ENCODE assay signal across 30 cellular contexts in the genomic region with DNA sequence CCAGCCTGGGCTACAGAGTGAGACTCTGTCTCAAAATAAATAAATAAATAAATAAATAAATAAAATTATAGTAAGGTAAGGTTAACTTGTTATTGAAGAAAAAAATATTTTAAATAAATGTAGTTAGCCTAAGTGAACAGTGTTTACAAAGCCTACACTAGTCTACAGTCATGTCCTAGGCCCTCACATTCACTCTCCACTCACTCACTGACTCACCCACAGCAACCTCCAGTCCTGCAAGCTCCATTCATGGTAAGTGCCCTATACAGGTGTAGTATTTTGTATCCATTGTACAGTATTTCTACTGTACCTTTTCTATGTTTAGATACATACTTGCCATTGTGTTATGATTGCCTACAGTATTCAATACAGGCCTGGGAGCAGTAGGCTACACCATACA. TPM values are rescaled to one million over a fixed set of nuclear protein-coding genes. Genes with fewer than 3 reads are reported as not detected.
"Had no signal": no experiment of that assay in that cellular context is flagged by ENCODE, and none has a peak within 500 bp of the region (broad histone marks: within the 10 kb centered on the region; RNA-seq: fewer than 3 reads in every experiment).

No MANE protein-coding gene starts in this region.

- H3K27ac Mint-ChIP-seq: activated naive CD4-positive, alpha-beta T cell treated with anti-CD3 and anti-CD28 coated beads, Interleukin-2, amount 10 ng/mL, durations not matched to agents 7 days and 5 days; activated naive CD8-positive, alpha-beta T cell treated with anti-CD3 and anti-CD28 coated beads, Interleukin-2, amount 10 ng/mL, durations not matched to agents 7 days and 5 days; activated T-helper 1 cell treated with anti-CD3 and anti-CD28 coated beads, Interleukin-12 subunit alpha, Interleukin-12 subunit beta, Interleukin-2, Interleukin-4 antibody, amounts not matched to agents 30 ng/mL and 10 ng/mL and 1 ng/mL, durations not matched to agents 14 hours and 24 hours and 36 hours; dendritic cell treated with granulocyte-macrophage colony-stimulating factor and Interleukin-4, amounts not matched to agents 40 ng/mL and 50 ng/mL, for 4 days; endodermal cell; natural killer cell treated with Interleukin-12 subunit alpha and Interleukin-12 subunit beta and Interleukin-15 and Interleukin-18, amount 100 ng/mL, for 72 hours; stimulated activated naive CD8-positive, alpha-beta T cell treated with anti-CD3 and anti-CD28 coated beads, Interleukin-15, Interleukin-2, amounts not matched to agents 100 ng/mL and 50 ng/mL, for 24 hours; type B pancreatic cell had no signal

- H3K36me3 ChIP-seq: ascending aorta, brain microvascular endothelial cell, esophagus muscularis mucosa, left lung, right lobe of liver, uterus, WERI-Rb-1 had no signal

- H3K4me3 ChIP-seq: ascending aorta, esophagus muscularis mucosa, left lung, lung, right lobe of liver, skin epidermis, uterus had no signal

- H3K4me1 ChIP-seq: ascending aorta, foreskin keratinocyte, left lung, right lobe of liver, uterus had no signal

- H3K9me3 ChIP-seq: ascending aorta, esophagus muscularis mucosa, left lung, right lobe of liver, uterus had no signal

- DNase-seq: activated CD4-positive, alpha-beta T cell treated with anti-CD3 and anti-CD28 coated beads for 48 hours; activated CD4-positive, alpha-beta T cell treated with anti-CD3 and anti-CD28 coated beads, Interleukin-2, amount 50 U/mL, for 48 hours; activated CD8-positive, alpha-beta memory T cell treated with anti-CD3 and anti-CD28 coated beads, Interleukin-2, amount 50 U/mL, for 4 hours; activated gamma-delta T cell; activated naive CD4-positive, alpha-beta T cell treated with anti-CD3 and anti-CD28 coated beads, Interleukin-2, amount 10 ng/mL, durations not matched to agents 7 days and 5 days; activated naive CD8-positive, alpha-beta T cell treated with anti-CD3 and anti-CD28 coated beads, Interleukin-2, amount 10 ng/mL, durations not matched to agents 7 days and 5 days; activated T-cell treated with anti-CD3 and anti-CD28 coated beads, Interleukin-2, amount 50 U/mL, for 1 hour; brain microvascular endothelial cell; central memory CD4-positive, alpha-beta T cell; endodermal cell; kidney glomerular epithelial cell; left lung; mesendoderm; right lobe of liver; stimulated activated CD4-positive, alpha-beta T cell treated with anti-CD3 and anti-CD28 coated beads, Interleukin-12 subunit alpha, Interleukin-12 subunit beta, amount 100 ng/mL, for 4 hours; stimulated activated CD4-positive, alpha-beta T cell treated with anti-CD3 and anti-CD28 coated beads, Interleukin-4, amount 100 ng/mL, for 1 hour; T-helper 9 cell; uterus; WERI-Rb-1 had no signal

- H3K36me3 Mint-ChIP-seq: activated naive CD4-positive, alpha-beta T cell treated with anti-CD3 and anti-CD28 coated beads, Interleukin-2, amount 10 ng/mL, durations not matched to agents 7 days and 5 days; activated naive CD8-positive, alpha-beta T cell treated with anti-CD3 and anti-CD28 coated beads, Interleukin-2, amount 10 ng/mL, durations not matched to agents 7 days and 5 days; natural killer cell treated with Interleukin-12 subunit alpha and Interleukin-12 subunit beta and Interleukin-15 and Interleukin-18, amount 100 ng/mL, for 72 hours; type B pancreatic cell had no signal

- ATAC-seq: activated CD4-positive, CD25-positive, alpha-beta regulatory T cell treated with anti-CD3 and anti-CD28 coated beads, Interleukin-2, amount 50 U/mL, for 24 hours; foreskin keratinocyte; left lung; natural killer cell treated with Interleukin-12 subunit alpha and Interleukin-12 subunit beta and Interleukin-15 and Interleukin-18, amount 100 ng/mL, for 72 hours; right lobe of liver had no signal

- H3K27ac ChIP-seq: ascending aorta, brain microvascular endothelial cell, esophagus muscularis mucosa, foreskin keratinocyte, left lung, right lobe of liver, skin epidermis had no signal

- H3K27me3 ChIP-seq: ascending aorta, brain microvascular endothelial cell, esophagus muscularis mucosa, left lung, right lobe of liver, uterus had no signal

- H3K27me3 Mint-ChIP-seq: activated naive CD8-positive, alpha-beta T cell treated with anti-CD3 and anti-CD28 coated beads, Interleukin-2, amount 10 ng/mL, durations not matched to agents 7 days and 5 days; dendritic cell treated with granulocyte-macrophage colony-stimulating factor and Interleukin-4, amounts not matched to agents 40 ng/mL and 50 ng/mL, for 4 days; stimulated activated naive CD8-positive, alpha-beta T cell treated with anti-CD3 and anti-CD28 coated beads, Interleukin-15, Interleukin-2, amounts not matched to agents 100 ng/mL and 50 ng/mL, for 24 hours; type B pancreatic cell had no signal

- H3K9me3 Mint-ChIP-seq: activated naive CD4-positive, alpha-beta T cell treated with anti-CD3 and anti-CD28 coated beads, Interleukin-2, amount 10 ng/mL, durations not matched to agents 7 days and 5 days; activated naive CD8-positive, alpha-beta T cell treated with anti-CD3 and anti-CD28 coated beads, Interleukin-2, amount 10 ng/mL, durations not matched to agents 7 days and 5 days; activated T-helper 1 cell treated with anti-CD3 and anti-CD28 coated beads, Interleukin-12 subunit alpha, Interleukin-12 subunit beta, Interleukin-2, Interleukin-4 antibody, amounts not matched to agents 30 ng/mL and 10 ng/mL and 1 ng/mL, durations not matched to agents 14 hours and 24 hours and 36 hours; dendritic cell treated with granulocyte-macrophage colony-stimulating factor and Interleukin-4, amounts not matched to agents 40 ng/mL and 50 ng/mL, for 4 days; endodermal cell; natural killer cell treated with Interleukin-12 subunit alpha and Interleukin-12 subunit beta and Interleukin-15 and Interleukin-18, amount 100 ng/mL, for 72 hours; stimulated activated naive CD8-positive, alpha-beta T cell treated with anti-CD3 and anti-CD28 coated beads, Interleukin-15, Interleukin-2, amounts not matched to agents 100 ng/mL and 50 ng/mL, for 24 hours; type B pancreatic cell had no signal

- H3K4me3 Mint-ChIP-seq: activated naive CD4-positive, alpha-beta T cell treated with anti-CD3 and anti-CD28 coated beads, Interleukin-2, amount 10 ng/mL, durations not matched to agents 7 days and 5 days; activated naive CD8-positive, alpha-beta T cell treated with anti-CD3 and anti-CD28 coated beads, Interleukin-2, amount 10 ng/mL, durations not matched to agents 7 days and 5 days; activated T-helper 1 cell treated with anti-CD3 and anti-CD28 coated beads, Interleukin-12 subunit alpha, Interleukin-12 subunit beta, Interleukin-2, Interleukin-4 antibody, amounts not matched to agents 30 ng/mL and 10 ng/mL and 1 ng/mL, durations not matched to agents 14 hours and 24 hours and 36 hours; dendritic cell treated with granulocyte-macrophage colony-stimulating factor and Interleukin-4, amounts not matched to agents 40 ng/mL and 50 ng/mL, for 4 days; endodermal cell; natural killer cell treated with Interleukin-12 subunit alpha and Interleukin-12 subunit beta and Interleukin-15 and Interleukin-18, amount 100 ng/mL, for 72 hours; stimulated activated naive CD8-positive, alpha-beta T cell treated with anti-CD3 and anti-CD28 coated beads, Interleukin-15, Interleukin-2, amounts not matched to agents 100 ng/mL and 50 ng/mL, for 24 hours; type B pancreatic cell had no signal

RNA-seq across cellular contexts. Expression of a gene that starts 14.9 kb away (rescaled TPM):
- polyA plus RNA-seq: foreskin keratinocyte had no signal
